ENCODE assay signal across 21 cellular contexts in genomic region chr15:53527996-53528395, GRCh38.
"Had no signal": no experiment of that assay in that cellular context is flagged by ENCODE, and none has a peak within 500 bp of the region (broad histone marks: within the 10 kb centered on the region; RNA-seq: fewer than 3 reads in every experiment).

No MANE protein-coding gene starts in this region.

- H3K9me3 Mint-ChIP-seq: endodermal cell, memory B cell, nephron had no signal

- H3K27me3 Mint-ChIP-seq: progenitor cell of endocrine pancreas had no signal

- ATAC-seq: left cardiac atrium, lower lobe of right lung, pancreas, right cardiac atrium had no signal

- DNase-seq: effector CD4-positive, alpha-beta T cell; endodermal cell; foreskin melanocyte; head of caudate nucleus; kidney; left cardiac atrium; left ventricle myocardium inferior; lower lobe of right lung; midbrain; occipital lobe; pancreas; right cardiac atrium; small intestine; stimulated activated CD4-positive, alpha-beta T cell treated with anti-CD3 and anti-CD28 coated beads, Interleukin-2, amount 100 ng/mL, for 48 hours; stimulated activated naive CD4-positive, alpha-beta T cell treated with Interleukin-2 at 50 U/mL for 16 hours; thyroid gland; uterus had no signal

- H3K27ac Mint-ChIP-seq: endodermal cell, memory B cell, nephron, progenitor cell of endocrine pancreas, type B pancreatic cell had no signal

- H3K4me3 Mint-ChIP-seq: endodermal cell, memory B cell, nephron, type B pancreatic cell had no signal

- H3K36me3 Mint-ChIP-seq: memory B cell, type B pancreatic cell had no signal

- H3K4me1 Mint-ChIP-seq: memory B cell had no signal
